ENCODE assay signal across 24 cellular contexts in genomic region chrX:154825586-154825985, GRCh38. TPM values are rescaled to one million over a fixed set of nuclear protein-coding genes. Genes with fewer than 3 reads are reported as not detected.
"Had no signal": no experiment of that assay in that cellular context is flagged by ENCODE, and none has a peak within 500 bp of the region (broad histone marks: within the 10 kb centered on the region; RNA-seq: fewer than 3 reads in every experiment).

No MANE protein-coding gene starts in this region.

RNA-seq across cellular contexts. Expression of gene SMIM9, which starts 8.9 kb away (rescaled TPM):
- total RNA-seq: hepatocyte; kidney; kidney epithelial cell; left cardiac atrium; left colon; left lobe of liver; left lung; left ventricle myocardium inferior; left ventricle myocardium superior; lower leg skin; lower lobe of right lung; lung microvascular endothelial cell; mammary epithelial cell; mesenteric fat pad; mesothelial cell of epicardium; mononuclear cell; mucosa of descending colon; mucosa of gallbladder; myocyte; naive thymus-derived CD4-positive, alpha-beta T cell had no signal
- polyA plus RNA-seq: hepatocyte; immature natural killer cell; keratinocyte; liver; lung; mammary epithelial cell; naive thymus-derived CD4-positive, alpha-beta T cell had no signal
